ENCODE assay signal across 22 cellular contexts in the genomic region with DNA sequence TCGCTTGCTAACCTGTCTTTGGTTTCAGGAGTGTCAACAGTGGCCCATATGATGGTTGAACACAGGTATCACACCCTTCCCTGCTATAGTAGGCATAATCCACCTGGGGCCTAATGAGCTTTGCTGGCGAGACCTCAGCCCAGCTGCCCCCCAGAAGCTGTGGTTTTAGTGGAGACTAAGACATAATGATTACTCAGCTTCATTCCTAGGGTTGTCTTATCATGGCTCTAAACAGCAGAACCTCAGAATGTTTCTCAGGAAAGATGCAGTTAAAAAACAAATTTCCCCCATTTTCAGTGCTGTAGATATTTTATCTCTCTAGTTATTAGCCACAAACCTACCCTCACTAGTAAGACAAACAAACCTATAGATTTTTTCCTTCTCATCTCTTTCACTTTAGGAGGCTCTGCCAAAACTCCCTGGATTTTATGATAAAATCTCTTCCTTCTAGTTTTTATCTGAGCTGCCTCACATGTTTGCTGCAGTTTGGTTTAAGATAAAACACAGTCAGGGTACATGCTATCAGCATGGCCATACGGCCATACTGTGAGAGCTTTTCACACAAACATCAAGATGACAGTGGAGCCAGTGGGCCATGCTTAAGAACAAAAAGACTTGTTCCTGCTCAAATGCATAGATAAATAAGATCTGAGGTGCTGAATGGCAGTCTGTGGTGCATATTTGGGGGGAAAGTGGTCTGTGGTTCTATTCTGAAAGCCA.
DNase-seq lines count a peak whose midpoint lies in the region; ATAC-seq and TF ChIP-seq lines count a peak whose summit lies in the region.
"Had no signal": no experiment of that assay in that cellular context is flagged by ENCODE, and none has a peak within 500 bp of the region (broad histone marks: within the 10 kb centered on the region; RNA-seq: fewer than 3 reads in every experiment).

No MANE protein-coding gene starts in this region.

- H3K27me3 ChIP-seq in effector memory CD4-positive, alpha-beta T cell (replicated peaks; ENCODE audit: control insufficient read depth, insufficient read depth, low read length, poor library complexity, severe bottlenecking) = no peaks in the 10 kb centered on the region
- H3K27me3 ChIP-seq: MG63, thyroid gland had no signal

- H3K4me3 ChIP-seq in effector memory CD4-positive, alpha-beta T cell (ENCODE audit: insufficient read depth, low read depth, low read length, poor library complexity, severe bottlenecking) = no peak overlapping the region
- H3K4me3 ChIP-seq: MG63, SK-N-MC, thyroid gland had no signal

- H3K9me3 Mint-ChIP-seq in activated naive CD4-positive, alpha-beta T cell treated with anti-CD3 and anti-CD28 coated beads for 36 hours = no peaks in the 10 kb centered on the region
- H3K9me3 Mint-ChIP-seq: activated CD8-positive, alpha-beta T cell treated with anti-CD3 and anti-CD28 coated beads for 36 hours had no signal

- H3K9me3 ChIP-seq in T-helper 17 cell (ENCODE audit: control insufficient read depth, low read length, poor library complexity, severe bottlenecking) = no peaks in the 10 kb centered on the region
- no peaks in the 10 kb centered on the region for H3K9me3 ChIP-seq in effector memory CD4-positive, alpha-beta T cell (ENCODE audit: control insufficient read depth, low read length)
- H3K9me3 ChIP-seq: MG63, thyroid gland had no signal

- ATAC-seq in T-helper 17 cell (no peak), GM19397 (IDR thresholded peaks at IDR 0.05; ENCODE audit: unreplicated experiment) (no peak), HG02759 (IDR thresholded peaks at IDR 0.05; ENCODE audit: unreplicated experiment) (no peak)
- ATAC-seq: activated CD8-positive, alpha-beta T cell treated with anti-CD3 and anti-CD28 coated beads for 36 hours; Panc1; stimulated activated naive B cell treated with anti-CD40 and anti-IgM and Interleukin-4, amounts not matched to agents 10 μg/mL and 1 μg/mL and 100 μg/mL, for 72 hours had no signal

- no peaks in the 10 kb centered on the region for H3K36me3 ChIP-seq in effector memory CD4-positive, alpha-beta T cell (ENCODE audit: control insufficient read depth, insufficient read depth, low read length)
- H3K36me3 ChIP-seq: MG63, thyroid gland had no signal

- CTCF ChIA-PET in activated naive CD4-positive, alpha-beta T cell treated with anti-CD3 and anti-CD28 coated beads for 36 hours (lab: Charles Lee) = interaction anchor here (0.8 to 1.4 kb wide), 2 partner anchors 92 to 122 kb away, joined by 3 to 6 read pairs; partner anchors contain the start of gene ELMO1

- H3K27ac Mint-ChIP-seq in activated naive CD4-positive, alpha-beta T cell treated with anti-CD3 and anti-CD28 coated beads for 36 hours = peak overlapping the region; percentile 79
- H3K27ac Mint-ChIP-seq in T-helper 17 cell = peak overlapping the region; percentile 72
- H3K27ac Mint-ChIP-seq: activated CD8-positive, alpha-beta T cell treated with anti-CD3 and anti-CD28 coated beads for 36 hours; stimulated activated naive B cell treated with anti-CD40 and anti-IgM and Interleukin-4, amounts not matched to agents 10 μg/mL and 1 μg/mL and 100 μg/mL, for 72 hours had no signal

- TF ChIP-seq POLR2A in erythroblast (IDR thresholded peaks at IDR 0.05; ENCODE audit: low read length) = no peak

- peak overlapping the region; percentile 7 for H3K27ac ChIP-seq in substantia nigra (ENCODE audit: low read depth, low read length, poor library complexity, severe bottlenecking)
- H3K27ac ChIP-seq in effector memory CD4-positive, alpha-beta T cell (ENCODE audit: insufficient read depth, low read length, poor library complexity, severe bottlenecking) = no peak overlapping the region
- H3K27ac ChIP-seq: C4-2B, SK-N-MC, thyroid gland had no signal

- intact Hi-C loops in activated naive CD4-positive, alpha-beta T cell treated with anti-CD3 and anti-CD28 coated beads for 36 hours (cut with micrococcal nuclease) = loop anchor here (10.0 kb wide), 4 partner anchors 477 to 1663 kb away; partner anchors contain the start of genes AOAH, HERPUD2 and STARD3NL

- no peak overlapping the region for H3K4me3 Mint-ChIP-seq in activated naive CD4-positive, alpha-beta T cell treated with anti-CD3 and anti-CD28 coated beads for 36 hours
- no peak overlapping the region for H3K4me3 Mint-ChIP-seq in T-helper 17 cell
- H3K4me3 Mint-ChIP-seq: activated CD8-positive, alpha-beta T cell treated with anti-CD3 and anti-CD28 coated beads for 36 hours; neural crest cell; stimulated activated naive B cell treated with anti-CD40 and anti-IgM and Interleukin-4, amounts not matched to agents 10 μg/mL and 1 μg/mL and 100 μg/mL, for 72 hours had no signal

- H3K4me1 Mint-ChIP-seq in activated naive CD4-positive, alpha-beta T cell treated with anti-CD3 and anti-CD28 coated beads for 36 hours (ENCODE audit: low read depth) = peaks cover 84% of the 10 kb centered on the region
- peaks cover 63% of the 10 kb centered on the region for H3K4me1 Mint-ChIP-seq in T-helper 17 cell

- DNase-seq in activated naive CD4-positive, alpha-beta T cell treated with anti-CD3 and anti-CD28 coated beads for 36 hours = no peak
- no peak for DNase-seq in activated naive CD4-positive, alpha-beta T cell treated with Interleukin-2 at 50 U/mL for 16 hours
- DNase-seq in T-helper 17 cell (no peak), erythroblast (lab: John Stamatoyannopoulos, UW) (peak; percentile 63 to 89), substantia nigra (lab: John Stamatoyannopoulos, UW) (no peak)
- no peak for DNase-seq in effector memory CD4-positive, alpha-beta T cell
- DNase-seq: activated CD8-positive, alpha-beta T cell treated with anti-CD3 and anti-CD28 coated beads for 36 hours; amygdala; cerebellar nuclear complex; DMS53; foreskin fibroblast; kidney; MG63; stimulated activated CD4-positive, alpha-beta T cell treated with anti-CD3 and anti-CD28 coated beads, Interleukin-15, amount 100 ng/mL, for 24 hours; stimulated activated naive B cell treated with anti-CD40 and anti-IgM and Interleukin-4, amounts not matched to agents 10 μg/mL and 1 μg/mL and 100 μg/mL, for 72 hours; thyroid gland had no signal

- peaks cover 8% of the 10 kb centered on the region for H3K36me3 Mint-ChIP-seq in activated naive CD4-positive, alpha-beta T cell treated with anti-CD3 and anti-CD28 coated beads for 36 hours (ENCODE audit: low read depth)
- peaks cover 2% of the 10 kb centered on the region for H3K36me3 Mint-ChIP-seq in T-helper 17 cell (ENCODE audit: low read depth)

- H3K4me1 ChIP-seq in effector memory CD4-positive, alpha-beta T cell (ENCODE audit: control insufficient read depth, insufficient read depth, low read length, poor library complexity, severe bottlenecking) = peaks cover 15% of the 10 kb centered on the region

- H3K27me3 Mint-ChIP-seq in activated naive CD4-positive, alpha-beta T cell treated with anti-CD3 and anti-CD28 coated beads for 36 hours (ENCODE audit: low read depth) = no peaks in the 10 kb centered on the region
- no peaks in the 10 kb centered on the region for H3K27me3 Mint-ChIP-seq in T-helper 17 cell
- H3K27me3 Mint-ChIP-seq: activated CD8-positive, alpha-beta T cell treated with anti-CD3 and anti-CD28 coated beads for 36 hours; stimulated activated naive B cell treated with anti-CD40 and anti-IgM and Interleukin-4, amounts not matched to agents 10 μg/mL and 1 μg/mL and 100 μg/mL, for 72 hours had no signal

Comparison
In these comparisons a context has a peak if more than half of its experiments do, and no peak if none do; other contexts are left out.
1. DNase-seq: peak in erythroblast (2 of 2); none in activated naive CD4-positive, alpha-beta T cell treated with anti-CD3 and anti-CD28 coated beads for 36 hours (single experiment), activated naive CD4-positive, alpha-beta T cell treated with Interleukin-2 at 50 U/mL for 16 hours (single experiment), T-helper 17 cell (0 of 3), substantia nigra (0 of 49) and effector memory CD4-positive, alpha-beta T cell (0 of 3).